ENCODE assay signal across 1 cellular context in the genomic region with DNA sequence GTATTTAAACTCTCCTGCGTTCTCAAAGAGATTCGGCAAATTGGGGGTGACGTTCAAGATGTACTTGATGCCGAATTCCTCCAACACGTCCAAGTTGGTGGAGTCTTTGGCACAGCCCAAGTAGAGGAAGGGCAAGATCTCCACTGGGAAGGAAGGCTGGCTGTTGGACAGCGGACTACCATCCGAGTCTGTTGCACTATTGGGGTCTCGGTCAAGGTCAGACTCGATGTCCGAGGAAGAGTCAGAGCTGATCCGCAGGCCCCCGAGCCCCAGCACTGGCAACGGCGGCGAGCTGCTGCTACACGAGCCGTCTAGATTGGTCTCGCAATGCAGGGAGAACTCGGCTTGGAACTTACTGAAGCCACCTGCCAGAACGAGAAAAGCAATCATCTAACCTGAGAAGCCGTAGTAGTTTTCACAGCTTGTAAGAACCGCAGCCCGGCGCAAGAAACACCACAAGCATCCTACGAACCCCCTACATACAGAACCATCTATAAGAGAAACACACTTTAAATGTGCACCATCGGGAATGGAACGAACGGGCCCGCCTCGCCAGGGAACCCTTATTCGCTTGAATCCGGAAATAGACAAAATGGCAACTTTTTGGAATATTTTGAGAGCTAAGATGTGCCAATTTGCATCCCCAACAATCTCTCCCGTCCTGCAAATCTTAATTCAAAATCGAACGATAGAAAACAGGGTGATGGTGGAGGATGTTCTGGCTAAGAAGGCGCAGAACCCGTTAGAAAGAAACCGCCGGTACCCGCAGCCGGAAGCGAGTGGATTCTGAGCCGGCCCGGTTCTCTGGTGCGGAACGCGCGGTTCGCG.
A peak's percentile ranks its signal among the peaks of the same experiment; 100 is the strongest.
TF ChIP-seq lines count a peak whose summit lies in the region.

No MANE protein-coding gene starts in this region.

TF ChIP-seq in HepG2, 621 proteins besides CTCF, POLR2A, EP300 and RAD21 (continued from another document and continues in another):
- TF ChIP-seq, protein P1, sequence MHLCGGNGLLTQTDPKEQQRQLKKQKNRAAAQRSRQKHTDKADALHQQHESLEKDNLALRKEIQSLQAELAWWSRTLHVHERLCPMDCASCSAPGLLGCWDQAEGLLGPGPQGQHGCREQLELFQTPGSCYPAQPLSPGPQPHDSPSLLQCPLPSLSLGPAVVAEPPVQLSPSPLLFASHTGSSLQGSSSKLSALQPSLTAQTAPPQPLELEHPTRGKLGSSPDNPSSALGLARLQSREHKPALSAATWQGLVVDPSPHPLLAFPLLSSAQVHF (CRISPR knock-in tag; IDR thresholded peaks at IDR 0.05) = peak; percentile 44; the same call in 1 of the 2 replicates
- TF ChIP-seq, protein P2, sequence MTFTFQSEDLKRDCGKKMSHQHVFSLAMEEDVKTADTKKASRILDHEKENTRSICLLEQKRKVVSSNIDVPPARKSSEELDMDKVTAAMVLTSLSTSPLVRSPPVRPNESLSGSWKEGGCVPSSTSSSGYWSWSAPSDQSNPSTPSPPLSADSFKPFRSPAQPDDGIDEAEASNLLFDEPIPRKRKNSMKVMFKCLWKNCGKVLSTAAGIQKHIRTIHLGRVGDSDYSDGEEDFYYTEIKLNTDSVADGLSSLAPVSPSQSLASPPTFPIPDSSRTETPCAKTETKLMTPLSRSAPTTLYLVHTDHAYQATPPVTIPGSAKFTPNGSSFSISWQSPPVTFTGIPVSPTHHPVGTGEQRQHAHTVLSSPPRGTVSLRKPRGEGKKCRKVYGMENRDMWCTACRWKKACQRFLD (CRISPR knock-in tag; IDR thresholded peaks at IDR 0.05; ENCODE audit: borderline replicate concordance) = no peak
- TF ChIP-seq ELF3 (CRISPR knock-in tag; IDR thresholded peaks at IDR 0.05) = no peak
- no peak for TF ChIP-seq ZBTB20 (CRISPR knock-in tag; IDR thresholded peaks at IDR 0.05; ENCODE audit: borderline replicate concordance, low read depth)
- no peak; the same call in 1 of the 2 replicates for TF ChIP-seq RARA (CRISPR knock-in tag; IDR thresholded peaks at IDR 0.05)
- no peak for TF ChIP-seq NCOA2 (CRISPR knock-in tag; IDR thresholded peaks at IDR 0.05)
- no peak for TF ChIP-seq KLF12 (CRISPR knock-in tag; IDR thresholded peaks at IDR 0.05; ENCODE audit: borderline replicate concordance)
- TF ChIP-seq, protein P3, sequence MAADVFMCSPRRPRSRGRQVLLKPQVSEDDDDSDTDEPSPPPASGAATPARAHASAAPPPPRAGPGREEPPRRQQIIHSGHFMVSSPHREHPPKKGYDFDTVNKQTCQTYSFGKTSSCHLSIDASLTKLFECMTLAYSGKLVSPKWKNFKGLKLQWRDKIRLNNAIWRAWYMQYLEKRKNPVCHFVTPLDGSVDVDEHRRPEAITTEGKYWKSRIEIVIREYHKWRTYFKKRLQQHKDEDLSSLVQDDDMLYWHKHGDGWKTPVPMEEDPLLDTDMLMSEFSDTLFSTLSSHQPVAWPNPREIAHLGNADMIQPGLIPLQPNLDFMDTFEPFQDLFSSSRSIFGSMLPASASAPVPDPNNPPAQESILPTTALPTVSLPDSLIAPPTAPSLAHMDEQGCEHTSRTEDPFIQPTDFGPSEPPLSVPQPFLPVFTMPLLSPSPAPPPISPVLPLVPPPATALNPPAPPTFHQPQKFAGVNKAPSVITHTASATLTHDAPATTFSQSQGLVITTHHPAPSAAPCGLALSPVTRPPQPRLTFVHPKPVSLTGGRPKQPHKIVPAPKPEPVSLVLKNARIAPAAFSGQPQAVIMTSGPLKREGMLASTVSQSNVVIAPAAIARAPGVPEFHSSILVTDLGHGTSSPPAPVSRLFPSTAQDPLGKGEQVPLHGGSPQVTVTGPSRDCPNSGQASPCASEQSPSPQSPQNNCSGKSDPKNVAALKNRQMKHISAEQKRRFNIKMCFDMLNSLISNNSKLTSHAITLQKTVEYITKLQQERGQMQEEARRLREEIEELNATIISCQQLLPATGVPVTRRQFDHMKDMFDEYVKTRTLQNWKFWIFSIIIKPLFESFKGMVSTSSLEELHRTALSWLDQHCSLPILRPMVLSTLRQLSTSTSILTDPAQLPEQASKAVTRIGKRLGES (CRISPR knock-in tag; IDR thresholded peaks at IDR 0.05; ENCODE audit: borderline replicate concordance) = no peak
- TF ChIP-seq NFIB (CRISPR knock-in tag; IDR thresholded peaks at IDR 0.05; ENCODE audit: borderline replicate concordance) = no peak
- peak; percentile 31; the same call in 1 of the 2 replicates for TF ChIP-seq ELF4 (CRISPR knock-in tag; IDR thresholded peaks at IDR 0.05; ENCODE audit: borderline replicate concordance)
- TF ChIP-seq, protein P4, sequence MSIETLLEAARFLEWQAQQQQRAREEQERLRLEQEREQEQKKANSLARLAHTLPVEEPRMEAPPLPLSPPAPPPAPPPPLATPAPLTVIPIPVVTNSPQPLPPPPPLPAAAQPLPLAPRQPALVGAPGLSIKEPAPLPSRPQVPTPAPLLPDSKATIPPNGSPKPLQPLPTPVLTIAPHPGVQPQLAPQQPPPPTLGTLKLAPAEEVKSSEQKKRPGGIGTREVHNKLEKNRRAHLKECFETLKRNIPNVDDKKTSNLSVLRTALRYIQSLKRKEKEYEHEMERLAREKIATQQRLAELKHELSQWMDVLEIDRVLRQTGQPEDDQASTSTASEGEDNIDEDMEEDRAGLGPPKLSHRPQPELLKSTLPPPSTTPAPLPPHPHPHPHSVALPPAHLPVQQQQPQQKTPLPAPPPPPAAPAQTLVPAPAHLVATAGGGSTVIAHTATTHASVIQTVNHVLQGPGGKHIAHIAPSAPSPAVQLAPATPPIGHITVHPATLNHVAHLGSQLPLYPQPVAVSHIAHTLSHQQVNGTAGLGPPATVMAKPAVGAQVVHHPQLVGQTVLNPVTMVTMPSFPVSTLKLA (IDR thresholded peaks at IDR 0.05) = no peak
- TF ChIP-seq ZNF17 (CRISPR knock-in tag; IDR thresholded peaks at IDR 0.05) = no peak
- TF ChIP-seq RCOR2 (CRISPR knock-in tag; IDR thresholded peaks at IDR 0.05) = no peak
- no peak for TF ChIP-seq ZNF605 (CRISPR knock-in tag; IDR thresholded peaks at IDR 0.05)
- TF ChIP-seq, protein P5, sequence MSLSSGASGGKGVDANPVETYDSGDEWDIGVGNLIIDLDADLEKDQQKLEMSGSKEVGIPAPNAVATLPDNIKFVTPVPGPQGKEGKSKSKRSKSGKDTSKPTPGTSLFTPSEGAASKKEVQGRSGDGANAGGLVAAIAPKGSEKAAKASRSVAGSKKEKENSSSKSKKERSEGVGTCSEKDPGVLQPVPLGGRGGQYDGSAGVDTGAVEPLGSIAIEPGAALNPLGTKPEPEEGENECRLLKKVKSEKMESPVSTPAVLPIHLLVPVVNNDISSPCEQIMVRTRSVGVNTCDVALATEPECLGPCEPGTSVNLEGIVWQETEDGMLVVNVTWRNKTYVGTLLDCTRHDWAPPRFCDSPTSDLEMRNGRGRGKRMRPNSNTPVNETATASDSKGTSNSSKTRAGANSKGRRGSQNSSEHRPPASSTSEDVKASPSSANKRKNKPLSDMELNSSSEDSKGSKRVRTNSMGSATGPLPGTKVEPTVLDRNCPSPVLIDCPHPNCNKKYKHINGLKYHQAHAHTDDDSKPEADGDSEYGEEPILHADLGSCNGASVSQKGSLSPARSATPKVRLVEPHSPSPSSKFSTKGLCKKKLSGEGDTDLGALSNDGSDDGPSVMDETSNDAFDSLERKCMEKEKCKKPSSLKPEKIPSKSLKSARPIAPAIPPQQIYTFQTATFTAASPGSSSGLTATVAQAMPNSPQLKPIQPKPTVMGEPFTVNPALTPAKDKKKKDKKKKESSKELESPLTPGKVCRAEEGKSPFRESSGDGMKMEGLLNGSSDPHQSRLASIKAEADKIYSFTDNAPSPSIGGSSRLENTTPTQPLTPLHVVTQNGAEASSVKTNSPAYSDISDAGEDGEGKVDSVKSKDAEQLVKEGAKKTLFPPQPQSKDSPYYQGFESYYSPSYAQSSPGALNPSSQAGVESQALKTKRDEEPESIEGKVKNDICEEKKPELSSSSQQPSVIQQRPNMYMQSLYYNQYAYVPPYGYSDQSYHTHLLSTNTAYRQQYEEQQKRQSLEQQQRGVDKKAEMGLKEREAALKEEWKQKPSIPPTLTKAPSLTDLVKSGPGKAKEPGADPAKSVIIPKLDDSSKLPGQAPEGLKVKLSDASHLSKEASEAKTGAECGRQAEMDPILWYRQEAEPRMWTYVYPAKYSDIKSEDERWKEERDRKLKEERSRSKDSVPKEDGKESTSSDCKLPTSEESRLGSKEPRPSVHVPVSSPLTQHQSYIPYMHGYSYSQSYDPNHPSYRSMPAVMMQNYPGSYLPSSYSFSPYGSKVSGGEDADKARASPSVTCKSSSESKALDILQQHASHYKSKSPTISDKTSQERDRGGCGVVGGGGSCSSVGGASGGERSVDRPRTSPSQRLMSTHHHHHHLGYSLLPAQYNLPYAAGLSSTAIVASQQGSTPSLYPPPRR (CRISPR knock-in tag; IDR thresholded peaks at IDR 0.05; ENCODE audit: borderline replicate concordance) = no peak
- no peak for TF ChIP-seq MBD4 (IDR thresholded peaks at IDR 0.05; ENCODE audit: borderline replicate concordance, low read length)
- no peak for TF ChIP-seq SMYD3 (CRISPR knock-in tag; IDR thresholded peaks at IDR 0.05)
- no peak for TF ChIP-seq GTF2F1 (IDR thresholded peaks at IDR 0.05; ENCODE audit: low read length)
- TF ChIP-seq KDM1A (CRISPR knock-in tag; IDR thresholded peaks at IDR 0.05) = no peak
- TF ChIP-seq, protein P6, sequence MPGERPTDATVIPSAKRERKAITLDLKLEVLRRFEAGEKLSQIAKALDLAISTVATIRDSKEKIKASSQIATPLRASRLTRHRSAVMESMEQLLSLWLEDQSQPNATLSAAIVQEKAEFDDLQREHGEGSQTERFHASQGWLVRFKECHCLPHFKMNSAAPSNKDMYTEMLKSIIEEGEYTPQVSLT (CRISPR knock-in tag; IDR thresholded peaks at IDR 0.05; ENCODE audit: borderline replicate concordance, low read depth) = no peak
- no peak for TF ChIP-seq NR2F1 (CRISPR knock-in tag; IDR thresholded peaks at IDR 0.05)
- TF ChIP-seq ZBTB42 (CRISPR knock-in tag; IDR thresholded peaks at IDR 0.05) = no peak
- TF ChIP-seq, protein P7, sequence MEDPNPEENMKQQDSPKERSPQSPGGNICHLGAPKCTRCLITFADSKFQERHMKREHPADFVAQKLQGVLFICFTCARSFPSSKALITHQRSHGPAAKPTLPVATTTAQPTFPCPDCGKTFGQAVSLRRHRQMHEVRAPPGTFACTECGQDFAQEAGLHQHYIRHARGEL (CRISPR knock-in tag; IDR thresholded peaks at IDR 0.05) = no peak
- no peak for TF ChIP-seq ZNF382 (CRISPR knock-in tag; IDR thresholded peaks at IDR 0.05; ENCODE audit: borderline replicate concordance)
- no peak for TF ChIP-seq MIER3 (CRISPR knock-in tag; IDR thresholded peaks at IDR 0.05; ENCODE audit: borderline replicate concordance)
- no peak for TF ChIP-seq ZNF160 (CRISPR knock-in tag; IDR thresholded peaks at IDR 0.05)
- no peak for TF ChIP-seq ZSCAN20 (CRISPR knock-in tag; IDR thresholded peaks at IDR 0.05; ENCODE audit: borderline replicate concordance)
- no peak for TF ChIP-seq MYC (CRISPR knock-in tag; IDR thresholded peaks at IDR 0.05; ENCODE audit: borderline replicate concordance)
- TF ChIP-seq ERF (CRISPR knock-in tag; IDR thresholded peaks at IDR 0.05) = no peak
- TF ChIP-seq, protein P8, sequence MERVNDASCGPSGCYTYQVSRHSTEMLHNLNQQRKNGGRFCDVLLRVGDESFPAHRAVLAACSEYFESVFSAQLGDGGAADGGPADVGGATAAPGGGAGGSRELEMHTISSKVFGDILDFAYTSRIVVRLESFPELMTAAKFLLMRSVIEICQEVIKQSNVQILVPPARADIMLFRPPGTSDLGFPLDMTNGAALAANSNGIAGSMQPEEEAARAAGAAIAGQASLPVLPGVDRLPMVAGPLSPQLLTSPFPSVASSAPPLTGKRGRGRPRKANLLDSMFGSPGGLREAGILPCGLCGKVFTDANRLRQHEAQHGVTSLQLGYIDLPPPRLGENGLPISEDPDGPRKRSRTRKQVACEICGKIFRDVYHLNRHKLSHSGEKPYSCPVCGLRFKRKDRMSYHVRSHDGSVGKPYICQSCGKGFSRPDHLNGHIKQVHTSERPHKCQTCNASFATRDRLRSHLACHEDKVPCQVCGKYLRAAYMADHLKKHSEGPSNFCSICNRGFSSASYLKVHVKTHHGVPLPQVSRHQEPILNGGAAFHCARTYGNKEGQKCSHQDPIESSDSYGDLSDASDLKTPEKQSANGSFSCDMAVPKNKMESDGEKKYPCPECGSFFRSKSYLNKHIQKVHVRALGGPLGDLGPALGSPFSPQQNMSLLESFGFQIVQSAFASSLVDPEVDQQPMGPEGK (CRISPR knock-in tag; IDR thresholded peaks at IDR 0.05) = peak; percentile 22; the same call in 1 of the 2 replicates
- peak; percentile 37; the same call in 1 of the 2 replicates for TF ChIP-seq ZNF790 (CRISPR knock-in tag; IDR thresholded peaks at IDR 0.05; ENCODE audit: borderline replicate concordance)
- TF ChIP-seq CHD2 (IDR thresholded peaks at IDR 0.05; ENCODE audit: low read depth, low read length) = no peak
- TF ChIP-seq, protein P9, sequence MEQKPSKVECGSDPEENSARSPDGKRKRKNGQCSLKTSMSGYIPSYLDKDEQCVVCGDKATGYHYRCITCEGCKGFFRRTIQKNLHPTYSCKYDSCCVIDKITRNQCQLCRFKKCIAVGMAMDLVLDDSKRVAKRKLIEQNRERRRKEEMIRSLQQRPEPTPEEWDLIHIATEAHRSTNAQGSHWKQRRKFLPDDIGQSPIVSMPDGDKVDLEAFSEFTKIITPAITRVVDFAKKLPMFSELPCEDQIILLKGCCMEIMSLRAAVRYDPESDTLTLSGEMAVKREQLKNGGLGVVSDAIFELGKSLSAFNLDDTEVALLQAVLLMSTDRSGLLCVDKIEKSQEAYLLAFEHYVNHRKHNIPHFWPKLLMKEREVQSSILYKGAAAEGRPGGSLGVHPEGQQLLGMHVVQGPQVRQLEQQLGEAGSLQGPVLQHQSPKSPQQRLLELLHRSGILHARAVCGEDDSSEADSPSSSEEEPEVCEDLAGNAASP (CRISPR knock-in tag; IDR thresholded peaks at IDR 0.05; ENCODE audit: borderline replicate concordance) = no peak
